ENCODE assay signal across 21 cellular contexts in the genomic region with DNA sequence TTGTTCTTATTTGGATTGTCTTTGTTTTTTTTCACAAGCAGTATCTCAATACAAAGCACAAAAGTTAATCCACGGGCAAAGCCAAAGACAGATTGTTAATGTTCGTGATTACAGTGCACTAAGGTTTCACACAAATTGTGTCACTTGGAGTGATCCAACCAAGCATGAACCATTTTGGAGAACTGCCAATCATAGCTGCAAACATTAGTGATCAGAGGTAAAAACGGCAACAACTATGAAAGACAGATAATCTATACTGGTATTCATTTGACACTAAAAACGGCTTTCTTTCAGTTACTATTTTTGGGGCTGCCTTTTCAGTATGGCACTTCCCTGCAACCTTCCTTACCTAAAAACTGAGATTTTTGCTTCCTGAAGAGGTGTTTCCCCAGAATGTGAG.
DNase-seq lines count a peak whose midpoint lies in the region; ATAC-seq, FAIRE-seq and TF ChIP-seq lines count a peak whose summit lies in the region.
"Had no signal": no experiment of that assay in that cellular context is flagged by ENCODE, and none has a peak within 500 bp of the region (broad histone marks: within the 10 kb centered on the region; RNA-seq: fewer than 3 reads in every experiment).

No MANE protein-coding gene starts in this region.

- no peak overlapping the region for H4K8ac ChIP-seq in mesendoderm (ENCODE audit: low read depth, low read length)

- H3K9ac ChIP-seq in mesendoderm (ENCODE audit: low read length) = no peak overlapping the region
- H3K9ac ChIP-seq: BLaER1 treated with 17β-estradiol and CSF1 and Interleukin-3, amounts not matched to agents 10 nM and 100 nM had no signal

- H3K27ac Mint-ChIP-seq in glutamatergic neuron (ENCODE audit: unreplicated experiment) = no peak overlapping the region
- H3K27ac Mint-ChIP-seq: activated naive CD8-positive, alpha-beta T cell treated with anti-CD3 and anti-CD28 coated beads for 36 hours; IgD-negative memory B cell; stimulated activated memory B cell treated with anti-CD40 and anti-IgM and Interleukin-4, amounts not matched to agents 10 μg/mL and 1 μg/mL and 100 μg/mL, for 72 hours had no signal

- no peaks in the 10 kb centered on the region for H3K27me3 ChIP-seq in mesendoderm (ENCODE audit: insufficient read depth, low read length, poor library complexity)
- H3K27me3 ChIP-seq: BLaER1 treated with 17β-estradiol and CSF1 and Interleukin-3, amounts not matched to agents 10 nM and 100 nM; esophagus squamous epithelium; tibial artery had no signal

- H3K36me3 ChIP-seq in mesendoderm (ENCODE audit: control insufficient read depth, insufficient read depth, low read length) = no peaks in the 10 kb centered on the region
- no peaks in the 10 kb centered on the region for H3K36me3 ChIP-seq in OCI-LY7 (ENCODE audit: insufficient read depth, low read length)
- H3K36me3 ChIP-seq: BLaER1 treated with 17β-estradiol and CSF1 and Interleukin-3, amounts not matched to agents 10 nM and 100 nM; esophagus squamous epithelium; tibial artery had no signal

- intact Hi-C loops in OCI-LY7 (cut with micrococcal nuclease; ENCODE audit: unreplicated experiment) = no loop called here

- H3K4me1 Mint-ChIP-seq in glutamatergic neuron (ENCODE audit: low read depth, unreplicated experiment) = no peaks in the 10 kb centered on the region
- H3K4me1 Mint-ChIP-seq: stimulated activated memory B cell treated with anti-CD40 and anti-IgM and Interleukin-4, amounts not matched to agents 10 μg/mL and 1 μg/mL and 100 μg/mL, for 72 hours had no signal

- DNase-seq in RCC 7860 (ENCODE audit: low spot score) = peak; percentile 34
- peak; percentile 9 for DNase-seq in mesendoderm
- DNase-seq in glutamatergic neuron = no peak
- DNase-seq in OCI-LY7 (ENCODE audit: low spot score) = no peak
- DNase-seq: activated CD4-positive, CD25-positive, alpha-beta regulatory T cell; activated CD8-positive, alpha-beta memory T cell treated with anti-CD3 and anti-CD28 coated beads for 24 hours; activated naive CD8-positive, alpha-beta T cell treated with anti-CD3 and anti-CD28 coated beads for 36 hours; effector CD8-positive, alpha-beta T cell; esophagus squamous epithelium; head of caudate nucleus; NCI-H2171; SHP77 treated with DMSO at 0.1 percent for 48 hours; T-helper 2 cell; tibial artery had no signal

- no peak overlapping the region for H3K4me2 ChIP-seq in mesendoderm (ENCODE audit: low read length)
- no peak overlapping the region for H3K4me2 ChIP-seq in OCI-LY7 (ENCODE audit: low read length)

- no peak overlapping the region for H2BK120ac ChIP-seq in mesendoderm (ENCODE audit: low read depth, low read length)

- peaks cover 2% of the 10 kb centered on the region for H3K9me3 Mint-ChIP-seq in glutamatergic neuron (ENCODE audit: unreplicated experiment)

- H3K9me3 ChIP-seq in OCI-LY7 (ENCODE audit: low read length) = no peaks in the 10 kb centered on the region

- BruUV-seq in OCI-LY7 (replicated peaks; lab: Mats Ljungman, UMichigan) = no TSS peak

- FAIRE-seq in RCC 7860 (lab: Jason Lieb, UNC) = peak; percentile 89
- FAIRE-seq: keratinocyte had no signal

- H3K4ac ChIP-seq in mesendoderm (ENCODE audit: low read depth, low read length) = no peak overlapping the region

- no peak overlapping the region for H3K18ac ChIP-seq in mesendoderm (ENCODE audit: low read length)

- no peak overlapping the region for H2BK15ac ChIP-seq in mesendoderm (replicated peaks; ENCODE audit: low read depth)

- H2AFZ ChIP-seq in OCI-LY7 (ENCODE audit: low read length) = no peak overlapping the region

- no peak overlapping the region for H3K23ac ChIP-seq in mesendoderm (ENCODE audit: low read length)

- CTCF ChIA-PET in OCI-LY7 (lab: Charles Lee; ENCODE audit: unreplicated experiment) = no interaction called here

- POLR2A ChIA-PET in OCI-LY7 (lab: Charles Lee) = no interaction called here

- H3K27ac ChIP-seq in mesendoderm (ENCODE audit: low read depth, low read length) (no peak overlapping the region), OCI-LY7 (ENCODE audit: low read depth, low read length, poor library complexity, severe bottlenecking) (no peak overlapping the region)
- H3K27ac ChIP-seq: BLaER1 treated with 17β-estradiol and CSF1 and Interleukin-3, amounts not matched to agents 10 nM and 100 nM; esophagus squamous epithelium; tibial artery had no signal

- no CpG with 5 or more reads among the region's 4 CpGs for WGBS in mesendoderm (ENCODE audit: extremely low coverage, insufficient coverage, low lambda C conversion rate)

- H3K79me1 ChIP-seq in mesendoderm (ENCODE audit: low read length) = no peaks in the 10 kb centered on the region

- TF ChIP-seq CTCF in glutamatergic neuron (IDR thresholded peaks at IDR 0.05; ENCODE audit: partially characterized antibody, unreplicated experiment) = no peak
- no peak for TF ChIP-seq CTCF in OCI-LY7 (conservative IDR thresholded peaks at IDR 0.05; ENCODE audit: low read length)

- no peak overlapping the region for H2AK5ac ChIP-seq in mesendoderm (ENCODE audit: low read length)

- H2BK5ac ChIP-seq in mesendoderm (ENCODE audit: low read length) = no peak overlapping the region

- peak; percentile 39 for ATAC-seq in GM18867 (IDR thresholded peaks at IDR 0.05; ENCODE audit: unreplicated experiment)
- peak; percentile 45 for ATAC-seq in HG03095 (IDR thresholded peaks at IDR 0.05; ENCODE audit: unreplicated experiment)
- no peak for ATAC-seq in HG02763 (IDR thresholded peaks at IDR 0.05; ENCODE audit: unreplicated experiment)
- ATAC-seq: stimulated activated memory B cell treated with anti-CD40 and anti-IgM and Interleukin-4, amounts not matched to agents 10 μg/mL and 1 μg/mL and 100 μg/mL, for 72 hours had no signal

- peaks cover 4% of the 10 kb centered on the region for H3K36me3 Mint-ChIP-seq in glutamatergic neuron (ENCODE audit: unreplicated experiment)
- H3K36me3 Mint-ChIP-seq: activated naive CD8-positive, alpha-beta T cell treated with anti-CD3 and anti-CD28 coated beads for 36 hours; IgD-negative memory B cell; stimulated activated memory B cell treated with anti-CD40 and anti-IgM and Interleukin-4, amounts not matched to agents 10 μg/mL and 1 μg/mL and 100 μg/mL, for 72 hours had no signal

- H3K9me2 ChIP-seq in OCI-LY7 (ENCODE audit: insufficient read depth, low read length) = no peaks in the 10 kb centered on the region

- H3K4me3 ChIP-seq in mesendoderm (ENCODE audit: low read length) (no peak overlapping the region), OCI-LY7 (ENCODE audit: low read depth, low read length, poor library complexity, severe bottlenecking) (no peak overlapping the region)
- H3K4me3 ChIP-seq: BLaER1 treated with 17β-estradiol and CSF1 and Interleukin-3, amounts not matched to agents 10 nM and 100 nM; esophagus squamous epithelium; tibial artery had no signal

- H4K20me1 ChIP-seq in OCI-LY7 (ENCODE audit: insufficient read depth, low read length) = no peaks in the 10 kb centered on the region
- H4K20me1 ChIP-seq: BLaER1 treated with 17β-estradiol and CSF1 and Interleukin-3, amounts not matched to agents 10 nM and 100 nM had no signal

- H3K79me2 ChIP-seq in mesendoderm (ENCODE audit: control insufficient read depth, insufficient read depth, low read length) (no peaks in the 10 kb centered on the region), OCI-LY7 (ENCODE audit: insufficient read depth, low read depth, low read length) (no peaks in the 10 kb centered on the region)

- no peak overlapping the region for H3K56ac ChIP-seq in mesendoderm (ENCODE audit: low read length)

- no peak overlapping the region for H3K4me3 Mint-ChIP-seq in glutamatergic neuron (ENCODE audit: unreplicated experiment)
- H3K4me3 Mint-ChIP-seq: activated naive CD8-positive, alpha-beta T cell treated with anti-CD3 and anti-CD28 coated beads for 36 hours; IgD-negative memory B cell; stimulated activated memory B cell treated with anti-CD40 and anti-IgM and Interleukin-4, amounts not matched to agents 10 μg/mL and 1 μg/mL and 100 μg/mL, for 72 hours had no signal

- no peaks in the 10 kb centered on the region for H3K27me3 Mint-ChIP-seq in glutamatergic neuron (ENCODE audit: unreplicated experiment)
- H3K27me3 Mint-ChIP-seq: activated naive CD8-positive, alpha-beta T cell treated with anti-CD3 and anti-CD28 coated beads for 36 hours; IgD-negative memory B cell; stimulated activated memory B cell treated with anti-CD40 and anti-IgM and Interleukin-4, amounts not matched to agents 10 μg/mL and 1 μg/mL and 100 μg/mL, for 72 hours had no signal

- no peaks in the 10 kb centered on the region for H3K4me1 ChIP-seq in mesendoderm (ENCODE audit: control insufficient read depth, low read depth, low read length)
- H3K4me1 ChIP-seq in OCI-LY7 (ENCODE audit: insufficient read depth, low read length, poor library complexity, severe bottlenecking) = no peaks in the 10 kb centered on the region
- H3K4me1 ChIP-seq: esophagus squamous epithelium, tibial artery had no signal

- H4K5ac ChIP-seq in mesendoderm (ENCODE audit: low read length) = no peak overlapping the region

Comparison
In these comparisons a context has a peak if more than half of its experiments do, and no peak if none do; other contexts are left out.
1. DNase-seq: peak in RCC 7860 (single experiment) and mesendoderm (single experiment); none in glutamatergic neuron (single experiment) and OCI-LY7 (single experiment).